9 cellular contexts compared by ENCODE assay signal in the genomic region with DNA sequence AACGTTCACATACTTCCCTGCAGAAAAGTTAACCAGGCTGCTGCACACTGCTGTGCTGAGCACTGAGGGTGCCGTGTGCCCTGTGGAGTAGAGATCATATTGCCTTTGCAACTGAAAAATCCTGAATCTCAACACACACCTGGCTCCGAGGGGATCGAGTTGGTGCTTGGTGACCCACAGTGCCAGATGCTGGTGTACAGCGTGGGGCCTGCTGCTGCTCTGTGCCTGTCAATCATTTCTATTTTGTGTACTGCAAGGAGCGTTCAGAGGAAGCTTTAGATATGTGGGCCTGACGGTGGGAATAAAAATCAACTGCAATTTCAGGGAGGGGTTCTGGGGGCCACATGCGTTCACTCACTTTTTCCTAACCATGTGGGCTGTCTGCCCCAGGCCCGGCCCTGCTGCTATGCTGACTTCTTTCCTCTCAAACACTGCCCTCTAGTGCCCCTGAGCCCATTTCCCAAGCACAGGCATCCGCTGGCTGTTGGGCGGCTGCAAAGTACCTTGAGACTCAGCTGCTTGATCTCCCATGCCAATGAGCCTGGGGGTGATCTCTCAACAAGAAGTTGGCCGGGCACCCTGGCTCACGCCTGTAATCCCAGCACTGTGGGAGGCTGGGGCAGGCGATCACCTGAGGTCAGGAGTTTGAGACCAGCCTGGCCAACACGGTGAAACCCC. TPM values are rescaled to one million over a fixed set of nuclear protein-coding genes. Genes with fewer than 3 reads are reported as not detected.
DNase-seq lines count a peak whose midpoint lies in the region; ATAC-seq and TF ChIP-seq lines count a peak whose summit lies in the region.
"Had no signal": no experiment of that assay in that cellular context is flagged by ENCODE, and none has a peak within 500 bp of the region (broad histone marks: within the 10 kb centered on the region; RNA-seq: fewer than 3 reads in every experiment).

No MANE protein-coding gene starts in this region.

- H3K27ac ChIP-seq in DOHH2 (ENCODE audit: low read depth, low read length) (no peak overlapping the region), ascending aorta (no peak overlapping the region), upper lobe of right lung (no peak overlapping the region)

- no peak overlapping the region for H3K4me2 ChIP-seq in DOHH2 (ENCODE audit: low read length)

- H3K9me3 ChIP-seq in DOHH2 (ENCODE audit: control insufficient read depth, insufficient read depth, low read length) (no peaks in the 10 kb centered on the region), ascending aorta (no peaks in the 10 kb centered on the region), upper lobe of right lung (no peaks in the 10 kb centered on the region)

- H3K4me3 ChIP-seq in DOHH2 (ENCODE audit: low read length) (no peak overlapping the region), NB4 (ENCODE audit: low read depth, low read length) (no peak overlapping the region), ascending aorta (no peak overlapping the region), kidney epithelial cell (ENCODE audit: low read depth, low read length) (no peak overlapping the region), upper lobe of right lung (no peak overlapping the region)

- H3K9me3 Mint-ChIP-seq in effector memory CD8-positive, alpha-beta T cell: no peaks in the 10 kb centered on the region

- H3K27ac Mint-ChIP-seq in effector memory CD8-positive, alpha-beta T cell: peak overlapping the region in 1 of 2 donors; percentile 38

- H3K79me2 ChIP-seq in DOHH2 (ENCODE audit: control insufficient read depth, low read length): peaks cover 5% of the 10 kb centered on the region; the same call in 1 of the 2 replicates

- H4K20me1 ChIP-seq in DOHH2 (ENCODE audit: control insufficient read depth, insufficient read depth, low read depth, low read length): peaks cover 7% of the 10 kb centered on the region

- DNase-seq in NB4 (ENCODE audit: low read depth) (peak; percentile 55), ascending aorta (ENCODE audit: low spot score in 2 of 2) (no peak), kidney epithelial cell (ENCODE audit: low read depth) (no peak), upper lobe of right lung (no peak), LoVo (ENCODE audit: low spot score) (no peak)
- no peak for DNase-seq in effector memory CD8-positive, alpha-beta T cell

- H3K36me3 ChIP-seq in DOHH2 (ENCODE audit: control insufficient read depth, low read length): peaks cover 8% of the 10 kb centered on the region
- peaks cover 0 to 8% of the 10 kb centered on the region in 2 donors for H3K36me3 ChIP-seq in ascending aorta
- H3K36me3 ChIP-seq in kidney epithelial cell (ENCODE audit: control insufficient read depth, insufficient read depth, low read length): no peaks in the 10 kb centered on the region
- no peaks in the 10 kb centered on the region for H3K36me3 ChIP-seq in upper lobe of right lung

- no peaks in the 10 kb centered on the region for H3K27me3 Mint-ChIP-seq in effector memory CD8-positive, alpha-beta T cell

- H3K4me1 ChIP-seq in DOHH2 (ENCODE audit: control insufficient read depth, low read length) (no peaks in the 10 kb centered on the region), ascending aorta (no peaks in the 10 kb centered on the region), upper lobe of right lung (peaks cover 4% of the 10 kb centered on the region)

- intact Hi-C loops in ascending aorta (cut with DNase I) (no loop called here), upper lobe of right lung (cut with DNase I) (no loop called here)

- H3K27me3 ChIP-seq in DOHH2 (ENCODE audit: control insufficient read depth, low read length) (no peaks in the 10 kb centered on the region), ascending aorta (no peaks in the 10 kb centered on the region), kidney epithelial cell (ENCODE audit: control insufficient read depth, insufficient read depth, low read length) (no peaks in the 10 kb centered on the region), upper lobe of right lung (no peaks in the 10 kb centered on the region)

- no peak overlapping the region for H3K4me3 Mint-ChIP-seq in effector memory CD8-positive, alpha-beta T cell

- no peak for TF ChIP-seq POLR2A in NB4 (IDR thresholded peaks at IDR 0.05; ENCODE audit: extremely low read depth, insufficient read length)

- peaks cover 10 to 13% of the 10 kb centered on the region in 2 donors for H3K4me1 Mint-ChIP-seq in effector memory CD8-positive, alpha-beta T cell (ENCODE audit: low read depth in 2 of 2)

- TF ChIP-seq CTCF in DOHH2 (IDR thresholded peaks at IDR 0.05; ENCODE audit: low read depth, low read length, poor library complexity, severe bottlenecking) (peak; percentile 49), NB4 (IDR thresholded peaks at IDR 0.05; ENCODE audit: low read depth, low read length) (peak; percentile 35), ascending aorta (IDR thresholded peaks at IDR 0.05) (peak in 2 of 3 experiments; percentile 12 to 18), kidney epithelial cell (IDR thresholded peaks at IDR 0.05; ENCODE audit: insufficient read depth, low read length, poor library complexity, severe bottlenecking) (peak; percentile 63), upper lobe of right lung (IDR thresholded peaks at IDR 0.05) (peak; percentile 17)

- no peaks in the 10 kb centered on the region for H3F3A ChIP-seq in DOHH2 (ENCODE audit: control insufficient read depth, insufficient read depth)

- peaks cover 17% of the 10 kb centered on the region for H3K36me3 Mint-ChIP-seq in effector memory CD8-positive, alpha-beta T cell (ENCODE audit: insufficient read depth)

- no peaks in the 10 kb centered on the region for H3K9me2 ChIP-seq in DOHH2 (replicated peaks; ENCODE audit: control insufficient read depth, low read length)

- ATAC-seq in upper lobe of right lung (peak; percentile 52), HG03432 (IDR thresholded peaks at IDR 0.05; ENCODE audit: unreplicated experiment) (no peak)
- no peak for ATAC-seq in effector memory CD8-positive, alpha-beta T cell (replicated peaks)

RNA-seq across cellular contexts. Expression of a gene that starts 9.7 kb away (rescaled TPM):
- total RNA-seq in ascending aorta: 402 TPM
- total RNA-seq in kidney epithelial cell: 61.3 and 62.8 TPM in 2 replicates
- total RNA-seq in upper lobe of right lung: 191 TPM

RNA-seq across cellular contexts. Expression of a gene that starts 24.0 kb away (rescaled TPM):
- 58.4 TPM for total RNA-seq in ascending aorta
- not detected in 2 replicates for total RNA-seq in kidney epithelial cell
- total RNA-seq in upper lobe of right lung: not detected
- total RNA-seq: NCI-H460 had no signal

RNA-seq across cellular contexts. Expression of a gene that starts 24.3 kb away (rescaled TPM):
- total RNA-seq in ascending aorta (10.1 TPM), kidney epithelial cell (0.75 and 3.6 TPM in 2 replicates), upper lobe of right lung (7.2 TPM)

RNA-seq across cellular contexts. Expression of a gene that starts 33.8 kb away (rescaled TPM):
- total RNA-seq in ascending aorta: 153 TPM
- total RNA-seq in kidney epithelial cell: 21.4 and 24.4 TPM in 2 replicates
- total RNA-seq in upper lobe of right lung: 38.2 TPM

Comparison
In these comparisons a context has a peak if more than half of its experiments do, and no peak if none do; other contexts are left out.
1. RNA of a gene that starts 24.0 kb away (total RNA-seq): 58.4 TPM in ascending aorta (single experiment); not detected in upper lobe of right lung (single experiment) and not detected in kidney epithelial cell; every median in the first group is over 10 times any median in the second.
2. Peak in every context shown above with its lines, with median percentiles within 50 percentile points of each other: CTCF ChIP-seq.